In the genomic region with DNA sequence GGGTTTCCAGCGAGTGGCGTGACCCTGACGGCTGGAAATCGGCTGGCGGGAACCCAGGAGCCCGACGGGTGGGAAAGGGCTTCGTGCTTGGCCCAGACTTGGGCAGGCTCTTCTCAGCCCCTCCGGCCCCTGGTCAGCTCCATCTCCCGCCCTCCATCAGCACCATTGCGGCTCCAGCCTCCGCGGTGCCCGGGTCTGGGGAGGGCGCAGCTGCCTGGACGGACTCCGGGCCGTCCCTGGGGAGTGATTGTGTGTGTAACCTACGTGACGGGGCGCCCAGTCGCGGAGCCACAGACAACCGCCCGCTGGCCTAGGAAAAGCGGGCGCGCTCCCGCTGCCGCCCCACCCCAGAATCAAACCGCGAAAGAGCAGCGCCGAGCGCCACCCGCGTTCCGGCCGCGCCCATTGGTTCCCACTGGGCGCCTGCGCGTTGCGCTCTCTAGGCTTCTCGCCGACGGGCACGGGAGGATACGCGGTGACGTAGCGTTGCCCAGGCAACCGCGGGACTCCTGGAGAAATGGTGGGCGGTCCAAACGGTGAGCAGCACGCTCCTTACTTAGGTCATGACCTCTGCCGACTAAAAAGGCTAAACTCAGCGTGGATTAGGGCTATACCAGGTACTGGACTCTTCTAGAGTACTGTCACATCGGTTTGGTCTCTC, we compare ENCODE assay signal across 1 cellular context.
TF ChIP-seq lines count a peak whose summit lies in the region.

Gene CFAP20DC (minus strand): TSS at position 355 of the 661 bp plus-strand sequence. CDS start 394 bp downstream, outside the sequence.

TF ChIP-seq in K562, 482 proteins besides CTCF, POLR2A, EP300 and RAD21 (continued from another document and continues in another):
- TF ChIP-seq, protein P1, sequence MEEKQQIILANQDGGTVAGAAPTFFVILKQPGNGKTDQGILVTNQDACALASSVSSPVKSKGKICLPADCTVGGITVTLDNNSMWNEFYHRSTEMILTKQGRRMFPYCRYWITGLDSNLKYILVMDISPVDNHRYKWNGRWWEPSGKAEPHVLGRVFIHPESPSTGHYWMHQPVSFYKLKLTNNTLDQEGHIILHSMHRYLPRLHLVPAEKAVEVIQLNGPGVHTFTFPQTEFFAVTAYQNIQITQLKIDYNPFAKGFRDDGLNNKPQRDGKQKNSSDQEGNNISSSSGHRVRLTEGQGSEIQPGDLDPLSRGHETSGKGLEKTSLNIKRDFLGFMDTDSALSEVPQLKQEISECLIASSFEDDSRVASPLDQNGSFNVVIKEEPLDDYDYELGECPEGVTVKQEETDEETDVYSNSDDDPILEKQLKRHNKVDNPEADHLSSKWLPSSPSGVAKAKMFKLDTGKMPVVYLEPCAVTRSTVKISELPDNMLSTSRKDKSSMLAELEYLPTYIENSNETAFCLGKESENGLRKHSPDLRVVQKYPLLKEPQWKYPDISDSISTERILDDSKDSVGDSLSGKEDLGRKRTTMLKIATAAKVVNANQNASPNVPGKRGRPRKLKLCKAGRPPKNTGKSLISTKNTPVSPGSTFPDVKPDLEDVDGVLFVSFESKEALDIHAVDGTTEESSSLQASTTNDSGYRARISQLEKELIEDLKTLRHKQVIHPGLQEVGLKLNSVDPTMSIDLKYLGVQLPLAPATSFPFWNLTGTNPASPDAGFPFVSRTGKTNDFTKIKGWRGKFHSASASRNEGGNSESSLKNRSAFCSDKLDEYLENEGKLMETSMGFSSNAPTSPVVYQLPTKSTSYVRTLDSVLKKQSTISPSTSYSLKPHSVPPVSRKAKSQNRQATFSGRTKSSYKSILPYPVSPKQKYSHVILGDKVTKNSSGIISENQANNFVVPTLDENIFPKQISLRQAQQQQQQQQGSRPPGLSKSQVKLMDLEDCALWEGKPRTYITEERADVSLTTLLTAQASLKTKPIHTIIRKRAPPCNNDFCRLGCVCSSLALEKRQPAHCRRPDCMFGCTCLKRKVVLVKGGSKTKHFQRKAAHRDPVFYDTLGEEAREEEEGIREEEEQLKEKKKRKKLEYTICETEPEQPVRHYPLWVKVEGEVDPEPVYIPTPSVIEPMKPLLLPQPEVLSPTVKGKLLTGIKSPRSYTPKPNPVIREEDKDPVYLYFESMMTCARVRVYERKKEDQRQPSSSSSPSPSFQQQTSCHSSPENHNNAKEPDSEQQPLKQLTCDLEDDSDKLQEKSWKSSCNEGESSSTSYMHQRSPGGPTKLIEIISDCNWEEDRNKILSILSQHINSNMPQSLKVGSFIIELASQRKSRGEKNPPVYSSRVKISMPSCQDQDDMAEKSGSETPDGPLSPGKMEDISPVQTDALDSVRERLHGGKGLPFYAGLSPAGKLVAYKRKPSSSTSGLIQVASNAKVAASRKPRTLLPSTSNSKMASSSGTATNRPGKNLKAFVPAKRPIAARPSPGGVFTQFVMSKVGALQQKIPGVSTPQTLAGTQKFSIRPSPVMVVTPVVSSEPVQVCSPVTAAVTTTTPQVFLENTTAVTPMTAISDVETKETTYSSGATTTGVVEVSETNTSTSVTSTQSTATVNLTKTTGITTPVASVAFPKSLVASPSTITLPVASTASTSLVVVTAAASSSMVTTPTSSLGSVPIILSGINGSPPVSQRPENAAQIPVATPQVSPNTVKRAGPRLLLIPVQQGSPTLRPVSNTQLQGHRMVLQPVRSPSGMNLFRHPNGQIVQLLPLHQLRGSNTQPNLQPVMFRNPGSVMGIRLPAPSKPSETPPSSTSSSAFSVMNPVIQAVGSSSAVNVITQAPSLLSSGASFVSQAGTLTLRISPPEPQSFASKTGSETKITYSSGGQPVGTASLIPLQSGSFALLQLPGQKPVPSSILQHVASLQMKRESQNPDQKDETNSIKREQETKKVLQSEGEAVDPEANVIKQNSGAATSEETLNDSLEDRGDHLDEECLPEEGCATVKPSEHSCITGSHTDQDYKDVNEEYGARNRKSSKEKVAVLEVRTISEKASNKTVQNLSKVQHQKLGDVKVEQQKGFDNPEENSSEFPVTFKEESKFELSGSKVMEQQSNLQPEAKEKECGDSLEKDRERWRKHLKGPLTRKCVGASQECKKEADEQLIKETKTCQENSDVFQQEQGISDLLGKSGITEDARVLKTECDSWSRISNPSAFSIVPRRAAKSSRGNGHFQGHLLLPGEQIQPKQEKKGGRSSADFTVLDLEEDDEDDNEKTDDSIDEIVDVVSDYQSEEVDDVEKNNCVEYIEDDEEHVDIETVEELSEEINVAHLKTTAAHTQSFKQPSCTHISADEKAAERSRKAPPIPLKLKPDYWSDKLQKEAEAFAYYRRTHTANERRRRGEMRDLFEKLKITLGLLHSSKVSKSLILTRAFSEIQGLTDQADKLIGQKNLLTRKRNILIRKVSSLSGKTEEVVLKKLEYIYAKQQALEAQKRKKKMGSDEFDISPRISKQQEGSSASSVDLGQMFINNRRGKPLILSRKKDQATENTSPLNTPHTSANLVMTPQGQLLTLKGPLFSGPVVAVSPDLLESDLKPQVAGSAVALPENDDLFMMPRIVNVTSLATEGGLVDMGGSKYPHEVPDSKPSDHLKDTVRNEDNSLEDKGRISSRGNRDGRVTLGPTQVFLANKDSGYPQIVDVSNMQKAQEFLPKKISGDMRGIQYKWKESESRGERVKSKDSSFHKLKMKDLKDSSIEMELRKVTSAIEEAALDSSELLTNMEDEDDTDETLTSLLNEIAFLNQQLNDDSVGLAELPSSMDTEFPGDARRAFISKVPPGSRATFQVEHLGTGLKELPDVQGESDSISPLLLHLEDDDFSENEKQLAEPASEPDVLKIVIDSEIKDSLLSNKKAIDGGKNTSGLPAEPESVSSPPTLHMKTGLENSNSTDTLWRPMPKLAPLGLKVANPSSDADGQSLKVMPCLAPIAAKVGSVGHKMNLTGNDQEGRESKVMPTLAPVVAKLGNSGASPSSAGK (IDR thresholded peaks at IDR 0.05) = no peak
- TF ChIP-seq PCBP1 (IDR thresholded peaks at IDR 0.05; ENCODE audit: low read depth, low read length, poor library complexity, severe bottlenecking) (no peak), GABPB1 (CRISPR knock-in tag; IDR thresholded peaks at IDR 0.05) (no peak), ATF7 (IDR thresholded peaks at IDR 0.05) (peak; percentile 61), ZBTB7A (IDR thresholded peaks at IDR 0.05; ENCODE audit: borderline replicate concordance, control insufficient read depth, low read depth, low read length) (no peak), BRCA1 (IDR thresholded peaks at IDR 0.05) (no peak), BRCA1 (CRISPR knock-in tag; IDR thresholded peaks at IDR 0.05) (no peak), FOXK1 (CRISPR knock-in tag; IDR thresholded peaks at IDR 0.05; ENCODE audit: borderline replicate concordance) (no peak), HNRNPL (IDR thresholded peaks at IDR 0.05; ENCODE audit: low read depth, low read length) (no peak), TAF1 (IDR thresholded peaks at IDR 0.05; ENCODE audit: control insufficient read depth, extremely low read depth, insufficient read depth, low read length, severe bottlenecking) (peak; percentile 37), CBX2 (IDR thresholded peaks at IDR 0.05; ENCODE audit: insufficient read depth, low read length, poor library complexity, severe bottlenecking) (no peak), ZNF311 (CRISPR knock-in tag; IDR thresholded peaks at IDR 0.05) (no peak), NR2C1 (IDR thresholded peaks at IDR 0.05) (peak; percentile 71), NR2C1 (tag; IDR thresholded peaks at IDR 0.05) (peak; percentile 79), CREM (IDR thresholded peaks at IDR 0.05; ENCODE audit: low read depth) (peak; percentile 76), GTF2A2 (tag; IDR thresholded peaks at IDR 0.05) (no peak), MXI1 (IDR thresholded peaks at IDR 0.05; ENCODE audit: low read depth, low read length) (0 out of 2 replicates have a peak, but pooled peaks have one; percentile 55), XRCC5 (IDR thresholded peaks at IDR 0.05; ENCODE audit: low read depth, low read length) (no peak), NR1H2 (CRISPR knock-in tag; IDR thresholded peaks at IDR 0.05) (no peak), PRPF4 (IDR thresholded peaks at IDR 0.05; ENCODE audit: insufficient read depth, low read depth, low read length, poor library complexity, severe bottlenecking) (no peak), NELFE (IDR thresholded peaks at IDR 0.05; ENCODE audit: insufficient read depth, insufficient read length) (no peak), MTA3 (IDR thresholded peaks at IDR 0.05; ENCODE audit: borderline replicate concordance) (no peak), ZNF584 (CRISPR knock-in tag; IDR thresholded peaks at IDR 0.05; ENCODE audit: low read depth) (no peak), ZNF232 (CRISPR knock-in tag; IDR thresholded peaks at IDR 0.05) (no peak), LEF1 (IDR thresholded peaks at IDR 0.05) (no peak), RBM39 (optimal IDR thresholded peaks at IDR 0.05; ENCODE audit: low read depth, low read length) (no peak), MTF1 (CRISPR knock-in tag; IDR thresholded peaks at IDR 0.05; ENCODE audit: borderline replicate concordance) (no peak), FOXJ3 (CRISPR knock-in tag; IDR thresholded peaks at IDR 0.05) (no peak), ATF1 (CRISPR knock-in tag; IDR thresholded peaks at IDR 0.05) (no peak), ATF1 (tag; IDR thresholded peaks at IDR 0.05) (peak; percentile 78)
- TF ChIP-seq, protein P2, sequence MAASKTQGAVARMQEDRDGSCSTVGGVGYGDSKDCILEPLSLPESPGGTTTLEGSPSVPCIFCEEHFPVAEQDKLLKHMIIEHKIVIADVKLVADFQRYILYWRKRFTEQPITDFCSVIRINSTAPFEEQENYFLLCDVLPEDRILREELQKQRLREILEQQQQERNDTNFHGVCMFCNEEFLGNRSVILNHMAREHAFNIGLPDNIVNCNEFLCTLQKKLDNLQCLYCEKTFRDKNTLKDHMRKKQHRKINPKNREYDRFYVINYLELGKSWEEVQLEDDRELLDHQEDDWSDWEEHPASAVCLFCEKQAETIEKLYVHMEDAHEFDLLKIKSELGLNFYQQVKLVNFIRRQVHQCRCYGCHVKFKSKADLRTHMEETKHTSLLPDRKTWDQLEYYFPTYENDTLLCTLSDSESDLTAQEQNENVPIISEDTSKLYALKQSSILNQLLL (CRISPR knock-in tag; IDR thresholded peaks at IDR 0.05; ENCODE audit: borderline replicate concordance) = no peak
- TF ChIP-seq, protein P3, sequence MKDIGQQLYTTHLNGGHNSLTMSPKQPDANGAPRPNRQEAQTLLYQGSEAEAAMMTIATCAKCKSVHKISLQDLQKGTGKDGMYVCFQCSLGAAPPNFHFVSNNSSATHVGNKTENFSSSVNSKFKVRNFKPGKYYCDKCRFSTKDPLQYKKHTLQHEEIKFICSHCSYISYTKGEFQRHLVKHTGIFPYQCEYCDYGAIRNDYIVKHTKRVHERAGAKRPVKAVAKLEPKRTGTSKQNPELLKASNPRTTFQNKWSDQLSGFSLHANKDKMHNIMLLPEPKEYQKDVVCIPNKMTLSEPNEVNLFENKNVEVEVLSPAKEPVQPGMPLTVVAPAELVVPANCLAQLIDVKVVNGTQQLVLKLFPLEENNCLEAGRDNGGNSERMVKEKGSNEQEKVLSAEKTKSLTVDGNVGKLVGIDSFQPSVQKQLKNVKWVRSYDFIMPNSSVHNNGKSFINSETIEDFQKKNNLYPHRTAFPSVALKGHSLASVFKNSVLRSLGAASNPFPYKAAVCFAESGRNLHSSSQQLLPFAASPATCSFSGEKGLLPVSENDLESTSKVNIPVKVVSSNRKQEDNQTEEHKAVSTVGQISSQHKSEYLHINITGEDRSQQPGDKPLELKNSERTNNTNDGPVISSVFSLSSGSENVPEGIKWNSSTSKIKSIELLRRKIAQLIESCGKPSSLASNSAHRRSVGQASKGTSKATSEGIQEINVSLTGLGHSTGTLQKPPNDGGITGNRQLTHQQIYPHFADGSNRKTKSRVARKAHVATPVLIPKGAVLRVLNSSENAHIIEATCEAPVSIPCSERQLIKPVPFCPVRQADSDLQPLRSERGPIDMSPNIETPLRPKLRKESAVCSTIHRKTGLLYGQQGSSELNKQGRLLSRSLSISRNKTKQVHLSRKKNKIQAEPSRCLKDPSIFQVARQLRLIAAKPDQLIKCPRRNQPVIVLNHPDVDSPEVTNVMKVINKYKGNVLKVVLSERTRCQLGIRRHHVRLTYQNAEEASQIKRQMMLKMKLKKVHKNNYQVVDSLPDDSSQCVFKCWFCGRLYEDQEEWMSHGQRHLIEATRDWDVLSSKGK (CRISPR knock-in tag; IDR thresholded peaks at IDR 0.05) = no peak
- TF ChIP-seq, protein P4, sequence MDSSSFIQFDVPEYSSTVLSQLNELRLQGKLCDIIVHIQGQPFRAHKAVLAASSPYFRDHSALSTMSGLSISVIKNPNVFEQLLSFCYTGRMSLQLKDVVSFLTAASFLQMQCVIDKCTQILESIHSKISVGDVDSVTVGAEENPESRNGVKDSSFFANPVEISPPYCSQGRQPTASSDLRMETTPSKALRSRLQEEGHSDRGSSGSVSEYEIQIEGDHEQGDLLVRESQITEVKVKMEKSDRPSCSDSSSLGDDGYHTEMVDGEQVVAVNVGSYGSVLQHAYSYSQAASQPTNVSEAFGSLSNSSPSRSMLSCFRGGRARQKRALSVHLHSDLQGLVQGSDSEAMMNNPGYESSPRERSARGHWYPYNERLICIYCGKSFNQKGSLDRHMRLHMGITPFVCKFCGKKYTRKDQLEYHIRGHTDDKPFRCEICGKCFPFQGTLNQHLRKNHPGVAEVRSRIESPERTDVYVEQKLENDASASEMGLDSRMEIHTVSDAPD (CRISPR knock-in tag; IDR thresholded peaks at IDR 0.05) = no peak
- TF ChIP-seq, protein P5, sequence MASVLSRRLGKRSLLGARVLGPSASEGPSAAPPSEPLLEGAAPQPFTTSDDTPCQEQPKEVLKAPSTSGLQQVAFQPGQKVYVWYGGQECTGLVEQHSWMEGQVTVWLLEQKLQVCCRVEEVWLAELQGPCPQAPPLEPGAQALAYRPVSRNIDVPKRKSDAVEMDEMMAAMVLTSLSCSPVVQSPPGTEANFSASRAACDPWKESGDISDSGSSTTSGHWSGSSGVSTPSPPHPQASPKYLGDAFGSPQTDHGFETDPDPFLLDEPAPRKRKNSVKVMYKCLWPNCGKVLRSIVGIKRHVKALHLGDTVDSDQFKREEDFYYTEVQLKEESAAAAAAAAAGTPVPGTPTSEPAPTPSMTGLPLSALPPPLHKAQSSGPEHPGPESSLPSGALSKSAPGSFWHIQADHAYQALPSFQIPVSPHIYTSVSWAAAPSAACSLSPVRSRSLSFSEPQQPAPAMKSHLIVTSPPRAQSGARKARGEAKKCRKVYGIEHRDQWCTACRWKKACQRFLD (CRISPR knock-in tag; IDR thresholded peaks at IDR 0.05) = no peak
- TF ChIP-seq, protein P6, sequence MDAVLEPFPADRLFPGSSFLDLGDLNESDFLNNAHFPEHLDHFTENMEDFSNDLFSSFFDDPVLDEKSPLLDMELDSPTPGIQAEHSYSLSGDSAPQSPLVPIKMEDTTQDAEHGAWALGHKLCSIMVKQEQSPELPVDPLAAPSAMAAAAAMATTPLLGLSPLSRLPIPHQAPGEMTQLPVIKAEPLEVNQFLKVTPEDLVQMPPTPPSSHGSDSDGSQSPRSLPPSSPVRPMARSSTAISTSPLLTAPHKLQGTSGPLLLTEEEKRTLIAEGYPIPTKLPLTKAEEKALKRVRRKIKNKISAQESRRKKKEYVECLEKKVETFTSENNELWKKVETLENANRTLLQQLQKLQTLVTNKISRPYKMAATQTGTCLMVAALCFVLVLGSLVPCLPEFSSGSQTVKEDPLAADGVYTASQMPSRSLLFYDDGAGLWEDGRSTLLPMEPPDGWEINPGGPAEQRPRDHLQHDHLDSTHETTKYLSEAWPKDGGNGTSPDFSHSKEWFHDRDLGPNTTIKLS (IDR thresholded peaks at IDR 0.05; ENCODE audit: borderline replicate concordance, low read depth) = no peak
- TF ChIP-seq, protein P7, sequence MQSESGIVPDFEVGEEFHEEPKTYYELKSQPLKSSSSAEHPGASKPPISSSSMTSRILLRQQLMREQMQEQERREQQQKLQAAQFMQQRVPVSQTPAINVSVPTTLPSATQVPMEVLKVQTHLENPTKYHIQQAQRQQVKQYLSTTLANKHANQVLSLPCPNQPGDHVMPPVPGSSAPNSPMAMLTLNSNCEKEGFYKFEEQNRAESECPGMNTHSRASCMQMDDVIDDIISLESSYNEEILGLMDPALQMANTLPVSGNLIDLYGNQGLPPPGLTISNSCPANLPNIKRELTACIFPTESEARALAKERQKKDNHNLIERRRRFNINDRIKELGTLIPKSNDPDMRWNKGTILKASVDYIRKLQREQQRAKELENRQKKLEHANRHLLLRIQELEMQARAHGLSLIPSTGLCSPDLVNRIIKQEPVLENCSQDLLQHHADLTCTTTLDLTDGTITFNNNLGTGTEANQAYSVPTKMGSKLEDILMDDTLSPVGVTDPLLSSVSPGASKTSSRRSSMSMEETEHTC (IDR thresholded peaks at IDR 0.05) = no peak
